ENCODE assay signal across 12 cellular contexts in the genomic region with DNA sequence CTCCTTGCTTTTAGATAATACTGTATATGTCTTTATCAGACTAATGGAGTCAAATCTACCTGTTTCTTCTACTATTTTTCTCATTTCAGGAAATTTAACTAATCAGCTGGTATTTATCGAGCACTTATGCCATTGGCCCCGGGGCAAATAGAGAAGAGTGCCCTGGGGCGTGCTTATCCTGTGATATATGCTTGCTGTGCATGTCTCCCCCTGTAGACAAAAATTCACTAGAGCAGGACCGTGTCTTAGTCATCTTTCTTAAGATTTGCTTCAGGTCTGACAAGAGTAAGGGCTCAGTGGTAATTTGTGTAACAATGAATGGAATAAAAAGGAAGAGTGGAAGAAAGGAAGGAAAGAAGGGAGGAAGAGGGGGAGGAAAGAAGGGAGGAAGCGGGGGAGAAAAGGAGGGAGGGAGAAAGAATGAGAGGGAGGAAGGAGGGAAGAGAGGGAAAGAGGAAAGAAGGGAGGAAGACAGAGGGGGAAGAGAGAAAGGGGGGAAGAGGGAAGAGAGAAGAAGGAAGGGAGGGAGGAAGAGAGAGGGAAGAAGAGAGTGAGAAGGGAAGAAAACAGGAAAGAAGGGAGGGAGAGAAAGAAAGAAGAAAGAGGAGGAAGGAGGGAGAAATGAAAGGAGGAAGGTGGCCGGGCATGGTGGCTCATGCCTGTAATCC.
A peak's percentile ranks its signal among the peaks of the same experiment; 100 is the strongest.
DNase-seq lines count a peak whose midpoint lies in the region; ATAC-seq, FAIRE-seq and TF ChIP-seq lines count a peak whose summit lies in the region.
"Had no signal": no experiment of that assay in that cellular context is flagged by ENCODE, and none has a peak within 500 bp of the region (broad histone marks: within the 10 kb centered on the region; RNA-seq: fewer than 3 reads in every experiment).

No MANE protein-coding gene starts in this region.

- no peak overlapping the region for H3K4me2 ChIP-seq in A549
- H3K4me2 ChIP-seq in PC-3 (ENCODE audit: low read length) = no peak overlapping the region
- H3K4me2 ChIP-seq: PC-9 had no signal

- no peaks in the 10 kb centered on the region for H4K20me1 ChIP-seq in PC-3 (ENCODE audit: low read length)

- POLR2A ChIA-PET in A549 (lab: Yijun Ruan, JAX) (no interaction called here), PC-3 (lab: Charles Lee; ENCODE audit: unreplicated experiment) (no interaction called here)

- peak in 1 of 2 experiments; percentile 43 for DNase-seq in A549 (ENCODE audit: low read depth in 1 of 2, low spot score in 1 of 2)
- DNase-seq in ELR (ENCODE audit: low read depth) = peak; percentile 60
- peak; percentile 14 for DNase-seq in PC-3
- DNase-seq in fibroblast of the aortic adventitia (ENCODE audit: low read depth) = no peak
- DNase-seq in HuH-7 (ENCODE audit: low spot score) = no peak
- no peak for DNase-seq in activated CD8-positive, alpha-beta memory T cell treated with anti-CD3 and anti-CD28 coated beads, Interleukin-2, amount 50 U/mL, for 4 hours
- no peak for DNase-seq in NCI-H1694 (lab: John Stamatoyannopoulos, UW)
- DNase-seq: CD4-positive, alpha-beta T cell; left lung; PC-9; retina had no signal

- CTCF ChIA-PET in A549 (lab: Yijun Ruan, JAX) = interaction anchor here (0.5 kb wide), 1 partner anchor 201 kb away, joined by 3 read pairs; no protein-coding TSS in a partner anchor
- CTCF ChIA-PET in PC-3 (lab: Charles Lee) = no interaction called here

- TF ChIP-seq RAD21 in A549 (conservative IDR thresholded peaks at IDR 0.05 in 1 of 2, IDR thresholded peaks at IDR 0.05 in 1 of 2) = peak in 1 of 2 experiments; percentile 19; a peak in 1 of 5 replicates

- TF ChIP-seq EP300 in A549 (IDR thresholded peaks at IDR 0.05) = no peak

- no peak for FAIRE-seq in A549 (lab: Jason Lieb, UNC)

- peaks cover 84% of the 10 kb centered on the region for H3K27me3 ChIP-seq in PC-3 (ENCODE audit: low read length)

- no peak overlapping the region for H3K4me3 ChIP-seq in A549
- no peak overlapping the region for H3K4me3 ChIP-seq in PC-3 (ENCODE audit: low read length)
- H3K4me3 ChIP-seq in fibroblast of the aortic adventitia (ENCODE audit: low read depth, low read length) = no peak overlapping the region
- H3K4me3 ChIP-seq: left lung, PC-9 had no signal

- 55% methylated on average over 6 of the region's 6 CpGs for WGBS in A549 (ENCODE audit: missing lambda C conversion rate)

- intact Hi-C loops in PC-3 (cut with micrococcal nuclease) = no loop called here

- no peaks in the 10 kb centered on the region for H3K9me2 ChIP-seq in PC-3 (replicated peaks; ENCODE audit: low read length)

- H3K4me1 ChIP-seq in A549 (peaks cover 3% of the 10 kb centered on the region; the same call in 1 of the 3 replicates), PC-3 (ENCODE audit: insufficient read depth, low read length) (no peaks in the 10 kb centered on the region)
- H3K4me1 ChIP-seq: left lung had no signal

- ATAC-seq in A549 (peak; percentile 64 to 88; a peak in 4 of 6 replicates), PC-3 (peak; percentile 46; the same call in 1 of the 2 replicates), GM21381 (IDR thresholded peaks at IDR 0.05; ENCODE audit: unreplicated experiment) (no peak)
- ATAC-seq: left lung had no signal

- TF ChIP-seq CTCF in A549 (IDR thresholded peaks at IDR 0.05) (peak; percentile 24; the same call in 2 of the 3 replicates), PC-3 (conservative IDR thresholded peaks at IDR 0.05; ENCODE audit: low read depth, low read length) (peak; percentile 46; the same call in 1 of the 2 replicates), fibroblast of the aortic adventitia (IDR thresholded peaks at IDR 0.05; ENCODE audit: insufficient read depth, low read length) (peak; percentile 18)

- H3K36me3 ChIP-seq in PC-3 (ENCODE audit: low read depth, low read length) = no peaks in the 10 kb centered on the region
- H3K36me3 ChIP-seq: left lung had no signal

- H3K9me3 ChIP-seq in A549 = no peaks in the 10 kb centered on the region
- no peaks in the 10 kb centered on the region for H3K9me3 ChIP-seq in PC-3 (ENCODE audit: low read length)
- H3K9me3 ChIP-seq: left lung had no signal

- no TSS peak for BruUV-seq in PC-3 (replicated peaks; lab: Mats Ljungman, UMichigan)

- H3K27ac ChIP-seq in A549 = no peak overlapping the region
- no peak overlapping the region for H3K27ac ChIP-seq in PC-3 (ENCODE audit: low read length)
- H3K27ac ChIP-seq: left lung, PC-9 had no signal

- no peaks in the 10 kb centered on the region for H3F3A ChIP-seq in PC-3 (ENCODE audit: low read length, unreplicated experiment)

- H3K9ac ChIP-seq in PC-3 (ENCODE audit: low read length) = no peak overlapping the region

- TF ChIP-seq POLR2A in A549 (IDR thresholded peaks at IDR 0.05; ENCODE audit: low read length) = no peak

- no peak overlapping the region for H2AFZ ChIP-seq in PC-3 (ENCODE audit: low read length)
- H2AFZ ChIP-seq: PC-9 had no signal

- H3K79me2 ChIP-seq in PC-3 (ENCODE audit: low read length) = no peaks in the 10 kb centered on the region

TF ChIP-seq in A549, 52 proteins besides CTCF, POLR2A, EP300 and RAD21:
- TF ChIP-seq HDAC2 (IDR thresholded peaks at IDR 0.05) (no peak), EHF (CRISPR knock-in tag; IDR thresholded peaks at IDR 0.05) (no peak), NPAS2 (CRISPR knock-in tag; IDR thresholded peaks at IDR 0.05; ENCODE audit: borderline replicate concordance) (no peak), CEBPB (IDR thresholded peaks at IDR 0.05) (no peak), CHD2 (IDR thresholded peaks at IDR 0.05; ENCODE audit: low read length, partially characterized antibody) (no peak), ZNF302 (CRISPR knock-in tag; IDR thresholded peaks at IDR 0.05) (no peak), BHLHE40 (IDR thresholded peaks at IDR 0.05; ENCODE audit: low read depth, low read length) (no peak), HOXB13 (CRISPR knock-in tag; IDR thresholded peaks at IDR 0.05; ENCODE audit: low read depth) (no peak)
- TF ChIP-seq, protein P1, sequence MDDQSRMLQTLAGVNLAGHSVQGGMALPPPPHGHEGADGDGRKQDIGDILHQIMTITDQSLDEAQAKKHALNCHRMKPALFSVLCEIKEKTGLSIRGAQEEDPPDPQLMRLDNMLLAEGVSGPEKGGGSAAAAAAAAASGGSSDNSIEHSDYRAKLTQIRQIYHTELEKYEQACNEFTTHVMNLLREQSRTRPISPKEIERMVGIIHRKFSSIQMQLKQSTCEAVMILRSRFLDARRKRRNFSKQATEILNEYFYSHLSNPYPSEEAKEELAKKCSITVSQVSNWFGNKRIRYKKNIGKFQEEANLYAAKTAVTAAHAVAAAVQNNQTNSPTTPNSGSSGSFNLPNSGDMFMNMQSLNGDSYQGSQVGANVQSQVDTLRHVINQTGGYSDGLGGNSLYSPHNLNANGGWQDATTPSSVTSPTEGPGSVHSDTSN (IDR thresholded peaks at IDR 0.05) = no peak
- TF ChIP-seq, protein P2, sequence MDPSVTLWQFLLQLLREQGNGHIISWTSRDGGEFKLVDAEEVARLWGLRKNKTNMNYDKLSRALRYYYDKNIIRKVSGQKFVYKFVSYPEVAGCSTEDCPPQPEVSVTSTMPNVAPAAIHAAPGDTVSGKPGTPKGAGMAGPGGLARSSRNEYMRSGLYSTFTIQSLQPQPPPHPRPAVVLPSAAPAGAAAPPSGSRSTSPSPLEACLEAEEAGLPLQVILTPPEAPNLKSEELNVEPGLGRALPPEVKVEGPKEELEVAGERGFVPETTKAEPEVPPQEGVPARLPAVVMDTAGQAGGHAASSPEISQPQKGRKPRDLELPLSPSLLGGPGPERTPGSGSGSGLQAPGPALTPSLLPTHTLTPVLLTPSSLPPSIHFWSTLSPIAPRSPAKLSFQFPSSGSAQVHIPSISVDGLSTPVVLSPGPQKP (IDR thresholded peaks at IDR 0.05; ENCODE audit: low read depth, low read length) = no peak
- TF ChIP-seq, protein P3, sequence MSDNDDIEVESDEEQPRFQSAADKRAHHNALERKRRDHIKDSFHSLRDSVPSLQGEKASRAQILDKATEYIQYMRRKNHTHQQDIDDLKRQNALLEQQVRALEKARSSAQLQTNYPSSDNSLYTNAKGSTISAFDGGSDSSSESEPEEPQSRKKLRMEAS (IDR thresholded peaks at IDR 0.05) = no peak
- TF ChIP-seq, protein P4, sequence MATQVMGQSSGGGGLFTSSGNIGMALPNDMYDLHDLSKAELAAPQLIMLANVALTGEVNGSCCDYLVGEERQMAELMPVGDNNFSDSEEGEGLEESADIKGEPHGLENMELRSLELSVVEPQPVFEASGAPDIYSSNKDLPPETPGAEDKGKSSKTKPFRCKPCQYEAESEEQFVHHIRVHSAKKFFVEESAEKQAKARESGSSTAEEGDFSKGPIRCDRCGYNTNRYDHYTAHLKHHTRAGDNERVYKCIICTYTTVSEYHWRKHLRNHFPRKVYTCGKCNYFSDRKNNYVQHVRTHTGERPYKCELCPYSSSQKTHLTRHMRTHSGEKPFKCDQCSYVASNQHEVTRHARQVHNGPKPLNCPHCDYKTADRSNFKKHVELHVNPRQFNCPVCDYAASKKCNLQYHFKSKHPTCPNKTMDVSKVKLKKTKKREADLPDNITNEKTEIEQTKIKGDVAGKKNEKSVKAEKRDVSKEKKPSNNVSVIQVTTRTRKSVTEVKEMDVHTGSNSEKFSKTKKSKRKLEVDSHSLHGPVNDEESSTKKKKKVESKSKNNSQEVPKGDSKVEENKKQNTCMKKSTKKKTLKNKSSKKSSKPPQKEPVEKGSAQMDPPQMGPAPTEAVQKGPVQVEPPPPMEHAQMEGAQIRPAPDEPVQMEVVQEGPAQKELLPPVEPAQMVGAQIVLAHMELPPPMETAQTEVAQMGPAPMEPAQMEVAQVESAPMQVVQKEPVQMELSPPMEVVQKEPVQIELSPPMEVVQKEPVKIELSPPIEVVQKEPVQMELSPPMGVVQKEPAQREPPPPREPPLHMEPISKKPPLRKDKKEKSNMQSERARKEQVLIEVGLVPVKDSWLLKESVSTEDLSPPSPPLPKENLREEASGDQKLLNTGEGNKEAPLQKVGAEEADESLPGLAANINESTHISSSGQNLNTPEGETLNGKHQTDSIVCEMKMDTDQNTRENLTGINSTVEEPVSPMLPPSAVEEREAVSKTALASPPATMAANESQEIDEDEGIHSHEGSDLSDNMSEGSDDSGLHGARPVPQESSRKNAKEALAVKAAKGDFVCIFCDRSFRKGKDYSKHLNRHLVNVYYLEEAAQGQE (IDR thresholded peaks at IDR 0.05) = no peak

Comparison
In these comparisons a context has a peak if more than half of its experiments do, and no peak if none do; other contexts are left out.
1. DNase-seq: peak in ELR (single experiment) and PC-3 (single experiment); none in fibroblast of the aortic adventitia (single experiment), HuH-7 (single experiment), activated CD8-positive, alpha-beta memory T cell treated with anti-CD3 and anti-CD28 coated beads, Interleukin-2, amount 50 U/mL, for 4 hours (single experiment) and NCI-H1694 (single experiment).
2. Peak in every context shown above with its lines, with median percentiles within 50 percentile points of each other: CTCF ChIP-seq.